In the genomic region with DNA sequence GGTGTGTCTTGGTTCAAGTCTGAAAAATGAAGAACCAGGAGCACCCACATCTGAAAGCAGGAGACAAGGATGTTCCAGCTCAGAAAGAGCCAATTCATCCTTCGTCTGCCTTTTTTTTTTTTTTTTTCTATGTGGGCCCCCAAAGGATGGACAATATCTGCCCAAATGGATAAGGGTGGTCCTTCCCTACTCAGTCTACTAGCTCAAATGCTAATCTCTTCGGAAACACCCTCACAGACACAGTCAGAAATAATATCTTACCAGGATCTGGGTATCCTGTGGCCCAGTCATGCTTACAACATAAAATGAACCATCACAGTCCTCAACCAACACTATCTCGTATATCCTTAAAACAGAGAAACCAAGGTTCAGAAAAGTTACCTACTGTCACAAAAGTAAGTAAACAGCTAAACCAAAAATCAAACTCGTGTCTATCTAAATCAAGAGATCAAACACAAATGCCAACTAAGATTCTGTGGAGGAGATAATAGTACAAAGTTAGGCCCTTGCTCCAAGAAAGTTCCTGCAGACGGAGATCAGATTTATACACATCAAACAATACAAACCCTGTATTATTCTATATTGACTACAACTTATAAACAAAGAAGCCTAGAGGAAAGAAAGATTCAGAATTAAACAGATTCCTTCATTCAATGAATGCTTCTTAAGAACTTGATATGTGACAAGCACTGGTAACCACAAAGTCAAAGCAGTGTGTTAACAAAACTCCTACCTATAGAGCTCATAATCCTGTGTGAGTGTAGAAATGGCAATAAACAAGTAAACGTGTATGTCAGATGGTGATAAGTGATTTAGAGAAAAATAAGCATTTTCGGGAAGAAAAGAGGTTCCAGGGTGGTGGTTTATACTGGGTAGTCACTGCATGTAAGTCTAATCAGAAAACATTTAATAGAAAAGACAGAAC, we compare ENCODE assay signal across 17 cellular contexts.
DNase-seq lines count a peak whose midpoint lies in the region; ATAC-seq and TF ChIP-seq lines count a peak whose summit lies in the region.
"Had no signal": no experiment of that assay in that cellular context is flagged by ENCODE, and none has a peak within 500 bp of the region (broad histone marks: within the 10 kb centered on the region; RNA-seq: fewer than 3 reads in every experiment).

No MANE protein-coding gene starts in this region.

- H3K36me3 Mint-ChIP-seq in Calu3 (ENCODE audit: insufficient read depth, unreplicated experiment) = peaks cover 3% of the 10 kb centered on the region
- H3K36me3 Mint-ChIP-seq in WTC11 = no peaks in the 10 kb centered on the region
- peaks cover 40% of the 10 kb centered on the region for H3K36me3 Mint-ChIP-seq in nephron progenitor cell (ENCODE audit: low read depth)
- H3K36me3 Mint-ChIP-seq in CD4-positive, alpha-beta memory T cell = peaks cover 0 to 9% of the 10 kb centered on the region in 2 donors

- CTCF ChIA-PET in Calu3 (lab: Charles Lee) = interaction anchor here (0.6 to 0.7 kb wide), 2 partner anchors 86 to 1233 kb away, joined by 4 to 5 read pairs; no protein-coding TSS in a partner anchor
- CTCF ChIA-PET in WTC11 (lab: Charles Lee) = interaction anchor here (0.5 to 1.4 kb wide), 3 partner anchors 65 to 157 kb away, joined by 3 read pairs; no protein-coding TSS in a partner anchor
- CTCF ChIA-PET in CD4-positive, alpha-beta memory T cell (lab: Charles Lee; ENCODE audit: partially characterized antibody) = no interaction called here

- H3K4me3 Mint-ChIP-seq in Calu3 (ENCODE audit: low read depth, unreplicated experiment) (no peak overlapping the region), WTC11 (no peak overlapping the region), nephron progenitor cell (no peak overlapping the region)
- H3K4me3 Mint-ChIP-seq in CD4-positive, alpha-beta memory T cell = no peak overlapping the region
- H3K4me3 Mint-ChIP-seq: CD8-positive, alpha-beta T cell had no signal

- H3K9me3 Mint-ChIP-seq in Calu3 (ENCODE audit: low read depth, unreplicated experiment) (no peaks in the 10 kb centered on the region), WTC11 (no peaks in the 10 kb centered on the region), nephron progenitor cell (no peaks in the 10 kb centered on the region)
- no peaks in the 10 kb centered on the region for H3K9me3 Mint-ChIP-seq in CD4-positive, alpha-beta memory T cell
- H3K9me3 Mint-ChIP-seq: CD8-positive, alpha-beta T cell had no signal

- intact Hi-C loops in Calu3 (cut with micrococcal nuclease; ENCODE audit: unreplicated experiment) = no loop called here
- intact Hi-C loops in CD4-positive, alpha-beta memory T cell (cut with micrococcal nuclease) = no loop called here

- no peaks in the 10 kb centered on the region for H3K27me3 ChIP-seq in CD4-positive, alpha-beta memory T cell (ENCODE audit: insufficient read depth, low read length)
- H3K27me3 ChIP-seq: BE2C had no signal

- no peaks in the 10 kb centered on the region for H3K9me3 ChIP-seq in CD4-positive, alpha-beta memory T cell (ENCODE audit: control insufficient read depth in 1 of 2, low read length in 2 of 2)
- H3K9me3 ChIP-seq: A549, BE2C, HAP-1 had no signal

- H3K4me1 Mint-ChIP-seq in Calu3 (ENCODE audit: low read depth, unreplicated experiment) (peaks cover 6% of the 10 kb centered on the region), WTC11 (peaks cover 10% of the 10 kb centered on the region; the same call in 1 of the 2 replicates), nephron progenitor cell (peaks cover 21% of the 10 kb centered on the region)
- H3K4me1 Mint-ChIP-seq in CD4-positive, alpha-beta memory T cell = peaks cover 0 to 9% (median 6%) of the 10 kb centered on the region in 4 donors

- H3K36me3 ChIP-seq in CD4-positive, alpha-beta memory T cell (ENCODE audit: insufficient read depth, low read length) = no peaks in the 10 kb centered on the region
- H3K36me3 ChIP-seq: BE2C, HAP-1 had no signal

- no peak for DNase-seq in Calu3
- peak; percentile 30 for DNase-seq in SK-MEL-5 (ENCODE audit: low read depth, low spot score)
- no peak for DNase-seq in WTC11 (ENCODE audit: low spot score)
- no peak for DNase-seq in nephron progenitor cell
- DNase-seq in CD4-positive, alpha-beta memory T cell = no peak
- DNase-seq in D341Med (ENCODE audit: low spot score) = no peak
- DNase-seq in superior temporal gyrus (ENCODE audit: extremely low spot score) = no peak
- DNase-seq: BE2C; CD8-positive, alpha-beta T cell; DMS153; DMS79 treated with DMSO at 0.1 percent for 48 hours; EL; GOT3 had no signal

- ATAC-seq in WTC11 = no peak
- ATAC-seq: A549; CD8-positive, alpha-beta T cell; HepG2 had no signal

- H3K27ac Mint-ChIP-seq in Calu3 (ENCODE audit: unreplicated experiment) = peak overlapping the region; percentile 13
- peak overlapping the region; percentile 48 for H3K27ac Mint-ChIP-seq in WTC11
- H3K27ac Mint-ChIP-seq in nephron progenitor cell = peak overlapping the region; percentile 40
- peak overlapping the region in 1 of 7 donors; percentile 11 for H3K27ac Mint-ChIP-seq in CD4-positive, alpha-beta memory T cell
- H3K27ac Mint-ChIP-seq: CD8-positive, alpha-beta T cell had no signal

- POLR2A ChIA-PET in WTC11 (lab: Charles Lee) = interaction anchor here (0.7 to 1.0 kb wide), 2 partner anchors 10 to 54 kb away, joined by 3 to 6 read pairs; no protein-coding TSS in a partner anchor
- POLR2A ChIA-PET in CD4-positive, alpha-beta memory T cell (lab: Charles Lee; ENCODE audit: partially characterized antibody) = no interaction called here

- in situ Hi-C loops in SK-MEL-5 (cut with HindIII; ENCODE audit: low pct_unique_long_range_greater_than_20kb, low sequenced_read_pairs) = no loop called here

- BruUV-seq in Calu3 (replicated peaks; lab: Mats Ljungman, UMichigan) = no TSS peak

- no peaks in the 10 kb centered on the region for H3K27me3 Mint-ChIP-seq in Calu3 (ENCODE audit: unreplicated experiment)
- no peaks in the 10 kb centered on the region for H3K27me3 Mint-ChIP-seq in WTC11 (ENCODE audit: low read depth)
- no peaks in the 10 kb centered on the region for H3K27me3 Mint-ChIP-seq in nephron progenitor cell (ENCODE audit: low read depth, poor library complexity)
- no peaks in the 10 kb centered on the region for H3K27me3 Mint-ChIP-seq in CD4-positive, alpha-beta memory T cell

- TF ChIP-seq CTCF in Calu3 (IDR thresholded peaks at IDR 0.05; ENCODE audit: unreplicated experiment) (no peak), WTC11 (IDR thresholded peaks at IDR 0.05) (no peak), nephron progenitor cell (IDR thresholded peaks at IDR 0.05) (no peak)

- H3K4me1 ChIP-seq in CD4-positive, alpha-beta memory T cell (ENCODE audit: insufficient read depth, low read length) = no peaks in the 10 kb centered on the region
- H3K4me1 ChIP-seq: A549, BE2C, HAP-1 had no signal

- no peak overlapping the region for H3K4me3 ChIP-seq in CD4-positive, alpha-beta memory T cell (ENCODE audit: low read length in 2 of 2)
- H3K4me3 ChIP-seq: A549, HAP-1 had no signal

- H3K27ac ChIP-seq in CD4-positive, alpha-beta memory T cell (ENCODE audit: low read depth, low read length) = no peak overlapping the region
- H3K27ac ChIP-seq: A549, C4-2B had no signal

TF ChIP-seq in WTC11, 78 proteins besides CTCF, POLR2A, EP300 and RAD21:
- TF ChIP-seq ZNF416 (CRISPR knock-in tag; IDR thresholded peaks at IDR 0.05) = no peak
- TF ChIP-seq, protein P1, sequence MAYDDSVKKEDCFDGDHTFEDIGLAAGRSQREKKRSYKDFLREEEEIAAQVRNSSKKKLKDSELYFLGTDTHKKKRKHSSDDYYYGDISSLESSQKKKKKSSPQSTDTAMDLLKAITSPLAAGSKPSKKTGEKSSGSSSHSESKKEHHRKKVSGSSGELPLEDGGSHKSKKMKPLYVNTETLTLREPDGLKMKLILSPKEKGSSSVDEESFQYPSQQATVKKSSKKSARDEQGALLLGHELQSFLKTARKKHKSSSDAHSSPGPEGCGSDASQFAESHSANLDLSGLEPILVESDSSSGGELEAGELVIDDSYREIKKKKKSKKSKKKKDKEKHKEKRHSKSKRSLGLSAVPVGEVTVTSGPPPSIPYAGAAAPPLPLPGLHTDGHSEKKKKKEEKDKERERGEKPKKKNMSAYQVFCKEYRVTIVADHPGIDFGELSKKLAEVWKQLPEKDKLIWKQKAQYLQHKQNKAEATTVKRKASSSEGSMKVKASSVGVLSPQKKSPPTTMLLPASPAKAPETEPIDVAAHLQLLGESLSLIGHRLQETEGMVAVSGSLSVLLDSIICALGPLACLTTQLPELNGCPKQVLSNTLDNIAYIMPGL (CRISPR knock-in tag; IDR thresholded peaks at IDR 0.05) = no peak
- TF ChIP-seq, protein P2, sequence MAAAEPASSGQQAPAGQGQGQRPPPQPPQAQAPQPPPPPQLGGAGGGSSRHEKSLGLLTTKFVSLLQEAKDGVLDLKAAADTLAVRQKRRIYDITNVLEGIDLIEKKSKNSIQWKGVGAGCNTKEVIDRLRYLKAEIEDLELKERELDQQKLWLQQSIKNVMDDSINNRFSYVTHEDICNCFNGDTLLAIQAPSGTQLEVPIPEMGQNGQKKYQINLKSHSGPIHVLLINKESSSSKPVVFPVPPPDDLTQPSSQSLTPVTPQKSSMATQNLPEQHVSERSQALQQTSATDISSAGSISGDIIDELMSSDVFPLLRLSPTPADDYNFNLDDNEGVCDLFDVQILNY (CRISPR knock-in tag; IDR thresholded peaks at IDR 0.05) = no peak
